Comparison of ENCODE assay signal across 1 cellular context in the genomic region with DNA sequence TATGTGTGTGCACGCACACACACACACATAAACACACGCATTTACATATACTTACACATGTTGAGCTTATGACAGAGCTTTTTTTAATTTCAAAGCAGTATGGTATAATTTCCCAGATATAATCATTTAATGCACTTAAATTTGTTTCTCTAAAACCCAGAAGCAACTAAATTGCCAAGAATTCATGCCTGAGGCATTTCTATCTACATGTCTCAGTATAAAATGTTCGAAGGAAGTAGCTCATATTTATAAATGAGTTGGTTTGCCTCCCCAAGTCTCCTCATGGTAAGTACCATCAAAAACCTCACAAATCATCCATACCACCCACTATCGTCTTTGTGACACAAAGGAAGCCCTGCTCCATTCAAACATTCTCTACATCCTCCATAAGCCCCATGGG.
TF ChIP-seq lines count a peak whose summit lies in the region.

No MANE protein-coding gene starts in this region.

TF ChIP-seq in IMR-90, 13 proteins besides CTCF, POLR2A, EP300 and RAD21:
- TF ChIP-seq, protein P1, sequence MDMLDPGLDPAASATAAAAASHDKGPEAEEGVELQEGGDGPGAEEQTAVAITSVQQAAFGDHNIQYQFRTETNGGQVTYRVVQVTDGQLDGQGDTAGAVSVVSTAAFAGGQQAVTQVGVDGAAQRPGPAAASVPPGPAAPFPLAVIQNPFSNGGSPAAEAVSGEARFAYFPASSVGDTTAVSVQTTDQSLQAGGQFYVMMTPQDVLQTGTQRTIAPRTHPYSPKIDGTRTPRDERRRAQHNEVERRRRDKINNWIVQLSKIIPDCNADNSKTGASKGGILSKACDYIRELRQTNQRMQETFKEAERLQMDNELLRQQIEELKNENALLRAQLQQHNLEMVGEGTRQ (IDR thresholded peaks at IDR 0.05; ENCODE audit: low read depth, low read length), result no peak
- TF ChIP-seq RCOR1 (IDR thresholded peaks at IDR 0.05; ENCODE audit: insufficient replicate concordance, low read length), result no peak
- no peak for TF ChIP-seq CEBPB (IDR thresholded peaks at IDR 0.05; ENCODE audit: low read depth, low read length)
- no peak for TF ChIP-seq FOS (IDR thresholded peaks at IDR 0.05; ENCODE audit: low read depth, low read length)
